23 cellular contexts compared by ENCODE assay signal in the genomic region with DNA sequence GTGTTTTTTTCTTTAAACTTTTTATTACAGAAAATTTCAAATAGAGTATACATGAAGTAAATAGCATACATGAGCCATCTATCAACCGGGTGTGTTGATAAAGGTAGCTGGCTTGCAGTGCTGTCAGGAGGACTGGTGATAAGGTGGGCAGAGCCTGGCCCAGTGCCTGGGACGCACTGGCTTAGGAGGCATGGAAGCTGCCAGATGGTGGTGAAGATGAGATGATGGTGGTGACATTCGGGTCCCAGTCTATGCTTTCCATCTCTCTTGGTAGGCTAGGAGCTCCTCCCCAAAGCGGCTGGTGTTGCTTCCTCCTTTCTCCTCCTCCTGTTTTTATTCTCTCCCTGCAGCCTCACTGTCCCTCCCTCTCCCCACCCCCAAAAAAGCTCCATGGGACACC.
A peak's percentile ranks its signal among the peaks of the same experiment; 100 is the strongest.
DNase-seq lines count a peak whose midpoint lies in the region; ATAC-seq and TF ChIP-seq lines count a peak whose summit lies in the region.
"Had no signal": no experiment of that assay in that cellular context is flagged by ENCODE, and none has a peak within 500 bp of the region (broad histone marks: within the 10 kb centered on the region; RNA-seq: fewer than 3 reads in every experiment).

No MANE protein-coding gene starts in this region.

- H3K4me3 Mint-ChIP-seq in activated T-cell treated with anti-CD3 and anti-CD28 coated beads, Interleukin-2, amount 50 U/mL, for 24 hours = no peak overlapping the region
- H3K4me3 Mint-ChIP-seq: activated CD8-positive, alpha-beta T cell treated with anti-CD3 and anti-CD28 coated beads for 36 hours; stimulated activated naive CD8-positive, alpha-beta T cell treated with anti-CD3 and anti-CD28 coated beads, Interleukin-15, Interleukin-2, amounts not matched to agents 100 ng/mL and 50 ng/mL, for 24 hours had no signal

- WGBS in spleen, 5 donors = 64 to 83% (median 72%) methylated on average over 4 of the region's 4 CpGs

- H3K36me3 ChIP-seq in HCT116 (ENCODE audit: control insufficient read depth in 1 of 2, insufficient read depth in 2 of 2, low read length in 2 of 2) (no peaks in the 10 kb centered on the region), ascending aorta (no peaks in the 10 kb centered on the region), spleen (no peaks in the 10 kb centered on the region), PC-9 (ENCODE audit: low read depth) (no peaks in the 10 kb centered on the region)

- CTCF ChIA-PET in HCT116 (lab: Charles Lee) (no interaction called here), PC-9 (lab: Charles Lee) (no interaction called here)

- no peak overlapping the region for H3K9ac ChIP-seq in HCT116 (ENCODE audit: low read length)

- H3K27me3 ChIP-seq in HCT116 (ENCODE audit: insufficient read depth, low read length) (peaks cover 9% of the 10 kb centered on the region; the same call in 1 of the 2 replicates), ascending aorta (no peaks in the 10 kb centered on the region), spleen (replicated peaks in 1 of 7) (peaks cover 0 to 50% (median 5%) of the 10 kb centered on the region in 7 donors), PC-9 (ENCODE audit: insufficient read depth, low read depth) (no peaks in the 10 kb centered on the region)

- H3K36me3 Mint-ChIP-seq in activated T-cell treated with anti-CD3 and anti-CD28 coated beads, Interleukin-2, amount 50 U/mL, for 24 hours (ENCODE audit: low read depth) = no peaks in the 10 kb centered on the region

- H3K9me3 Mint-ChIP-seq in activated T-cell treated with anti-CD3 and anti-CD28 coated beads, Interleukin-2, amount 50 U/mL, for 24 hours = no peaks in the 10 kb centered on the region
- H3K9me3 Mint-ChIP-seq: activated CD8-positive, alpha-beta T cell treated with anti-CD3 and anti-CD28 coated beads for 36 hours; stimulated activated naive CD8-positive, alpha-beta T cell treated with anti-CD3 and anti-CD28 coated beads, Interleukin-15, Interleukin-2, amounts not matched to agents 100 ng/mL and 50 ng/mL, for 24 hours had no signal

- H3K4me1 Mint-ChIP-seq in activated T-cell treated with anti-CD3 and anti-CD28 coated beads, Interleukin-2, amount 50 U/mL, for 24 hours (ENCODE audit: low read depth) = peaks cover 3% of the 10 kb centered on the region

- no peak overlapping the region for H2AFZ ChIP-seq in HCT116 (ENCODE audit: low read depth, low read length, poor library complexity, severe bottlenecking)
- no peak overlapping the region for H2AFZ ChIP-seq in PC-9

- RAD21 ChIA-PET in HCT116 (lab: Charles Lee; ENCODE audit: low non-redundant PET in 1 of 2, low total read pairs in 2 of 2, uncharacterized antibody in 2 of 2, unreplicated experiment in 2 of 2) = no interaction called here

- H3K9me3 ChIP-seq in HCT116 (ENCODE audit: control insufficient read depth in 1 of 2, insufficient read depth in 1 of 2, low read depth in 1 of 2, low read length in 2 of 2) (no peaks in the 10 kb centered on the region), ascending aorta (no peaks in the 10 kb centered on the region), spleen (no peaks in the 10 kb centered on the region), PC-9 (ENCODE audit: insufficient read depth, low read depth) (no peaks in the 10 kb centered on the region)
- H3K9me3 ChIP-seq: psoas muscle had no signal

- no peaks in the 10 kb centered on the region for H3K79me2 ChIP-seq in HCT116 (ENCODE audit: insufficient read depth, low read length)
- no peaks in the 10 kb centered on the region for H3K79me2 ChIP-seq in PC-9 (ENCODE audit: low read depth)

- DNase-seq in HCT116 (ENCODE audit: low read depth, low spot score) (no peak), ascending aorta (ENCODE audit: low spot score in 2 of 2) (no peak), Right ventricle myocardium superior (peak; percentile 80), spleen (peak; percentile 42), PC-9 (no peak), NCI-H146 (lab: John Stamatoyannopoulos, UW) (no peak)
- DNase-seq in activated T-cell treated with anti-CD3 and anti-CD28 coated beads, Interleukin-2, amount 50 U/mL, for 24 hours = no peak
- DNase-seq: activated CD4-positive, CD25-positive, alpha-beta regulatory T cell; activated CD8-positive, alpha-beta T cell treated with anti-CD3 and anti-CD28 coated beads for 36 hours; activated T-cell treated with anti-CD3 and anti-CD28 coated beads for 4 hours; amniotic stem cell; central memory CD4-positive, alpha-beta T cell; foreskin melanocyte; NCI-H1417 treated with DMSO at 0.1 percent for 48 hours; NCI-H526 treated with DMSO at 0.1 percent for 48 hours; psoas muscle; stimulated activated CD4-positive, alpha-beta T cell treated with anti-CD3 and anti-CD28 coated beads, Interleukin-4, amount 100 ng/mL, for 1 hour; trophoblast cell had no signal

- TF ChIP-seq CTCF in HCT116 (IDR thresholded peaks at IDR 0.05 in 2 of 3, conservative IDR thresholded peaks at IDR 0.05 in 1 of 3; ENCODE audit: borderline replicate concordance in 1 of 3, insufficient read depth in 1 of 3, low read depth in 2 of 3, low read length in 2 of 3) (no peak), ascending aorta (IDR thresholded peaks at IDR 0.05) (no peak), spleen (IDR thresholded peaks at IDR 0.05 in 8 of 11, conservative IDR thresholded peaks at IDR 0.05 in 3 of 11) (no peak), PC-9 (conservative IDR thresholded peaks at IDR 0.05) (no peak)

- peaks cover 4 to 10% of the 10 kb centered on the region in 2 experiments; a peak in 2 of 4 replicates for H3K4me1 ChIP-seq in HCT116 (ENCODE audit: control insufficient read depth in 1 of 2, insufficient read depth in 2 of 2, low read length in 2 of 2)
- peaks cover 8 to 61% of the 10 kb centered on the region in 2 donors for H3K4me1 ChIP-seq in ascending aorta
- H3K4me1 ChIP-seq in spleen = peaks cover 0 to 16% (median 0%) of the 10 kb centered on the region in 6 donors
- no peaks in the 10 kb centered on the region for H3K4me1 ChIP-seq in PC-9 (replicated peaks; ENCODE audit: insufficient read depth)
- H3K4me1 ChIP-seq: psoas muscle had no signal

- H3K27ac Mint-ChIP-seq in activated T-cell treated with anti-CD3 and anti-CD28 coated beads, Interleukin-2, amount 50 U/mL, for 24 hours = no peak overlapping the region
- H3K27ac Mint-ChIP-seq: activated CD8-positive, alpha-beta T cell treated with anti-CD3 and anti-CD28 coated beads for 36 hours; stimulated activated naive CD8-positive, alpha-beta T cell treated with anti-CD3 and anti-CD28 coated beads, Interleukin-15, Interleukin-2, amounts not matched to agents 100 ng/mL and 50 ng/mL, for 24 hours had no signal

- no peaks in the 10 kb centered on the region for H3F3A ChIP-seq in PC-9 (ENCODE audit: insufficient read depth, low read depth)

- H3K27ac ChIP-seq in HCT116 (ENCODE audit: low read depth, low read length) (no peak overlapping the region), ascending aorta (peak overlapping the region; percentile 58 to 64), spleen (no peak overlapping the region), PC-9 (no peak overlapping the region)
- H3K27ac ChIP-seq: HL-60, psoas muscle, skin epidermis had no signal

- TF ChIP-seq POLR2A in HCT116 (IDR thresholded peaks at IDR 0.05; ENCODE audit: borderline replicate concordance, extremely low read depth, insufficient read depth, insufficient read length) (no peak), spleen (IDR thresholded peaks at IDR 0.05) (no peak)

- POLR2A ChIA-PET in HCT116 (lab: Charles Lee) = no interaction called here
- POLR2A ChIA-PET in PC-9 (lab: Charles Lee; ENCODE audit: unreplicated experiment) = interaction anchor here (0.7 kb wide), 1 partner anchor 932 kb away, joined by 4 read pairs; no protein-coding TSS in a partner anchor

- H4K20me1 ChIP-seq in HCT116 (ENCODE audit: insufficient read depth) (no peaks in the 10 kb centered on the region), PC-9 (ENCODE audit: insufficient read depth) (no peaks in the 10 kb centered on the region)

- H3K4me2 ChIP-seq in HCT116 (ENCODE audit: low read length) (peak overlapping the region; percentile 25), PC-9 (no peak overlapping the region)

- peak; percentile 24; the same call in 1 of the 2 replicates for ATAC-seq in HCT116
- peak; percentile 54 for ATAC-seq in Right ventricle myocardium superior (ENCODE audit: poor library complexity)
- ATAC-seq in GM18861 (IDR thresholded peaks at IDR 0.05; ENCODE audit: unreplicated experiment) = no peak
- ATAC-seq: activated CD8-positive, alpha-beta T cell treated with anti-CD3 and anti-CD28 coated beads for 36 hours; psoas muscle had no signal

- H3K4me3 ChIP-seq in HCT116 (replicated peaks in 1 of 2; ENCODE audit: low read depth in 1 of 2, low read length in 2 of 2) (no peak overlapping the region), ascending aorta (peak overlapping the region in 1 of 2 donors; percentile 11), spleen (no peak overlapping the region), PC-9 (no peak overlapping the region)
- H3K4me3 ChIP-seq: lung, psoas muscle, skin epidermis had no signal

- H3K27me3 Mint-ChIP-seq in activated T-cell treated with anti-CD3 and anti-CD28 coated beads, Interleukin-2, amount 50 U/mL, for 24 hours = peaks cover 39% of the 10 kb centered on the region

- no peak for TF ChIP-seq RAD21 in HCT116 (IDR thresholded peaks at IDR 0.05; ENCODE audit: low read depth)

- BruUV-seq in HCT116 (replicated peaks; lab: Mats Ljungman, UMichigan) (no TSS peak), PC-9 (replicated peaks; lab: Mats Ljungman, UMichigan) (no TSS peak)

- intact Hi-C loops in HCT116 (cut with micrococcal nuclease) (no loop called here), ascending aorta (cut with DNase I) (loop anchor here (2.0 kb wide), 1 partner anchor 102 kb away; the partner anchor contains the start of gene ADCY5), Right ventricle myocardium superior (cut with DNase I) (no loop called here), spleen (cut with DNase I; ENCODE audit: low total_unique reads) (no loop called here), PC-9 (cut with micrococcal nuclease; ENCODE audit: unreplicated experiment) (no loop called here)

- H3K9me2 ChIP-seq in HCT116 (ENCODE audit: insufficient read depth) (no peaks in the 10 kb centered on the region), PC-9 (ENCODE audit: insufficient read depth) (no peaks in the 10 kb centered on the region)

TF ChIP-seq in HCT116, 20 proteins besides CTCF, POLR2A, EP300 and RAD21 (continues in another document):
- TF ChIP-seq ZNF274 (IDR thresholded peaks at IDR 0.05; ENCODE audit: low read depth, low read length) (no peak), SIN3A (IDR thresholded peaks at IDR 0.05; ENCODE audit: low read depth) (no peak)

Comparison
In these comparisons a context has a peak if more than half of its experiments do, and no peak if none do; other contexts are left out.
1. DNase-seq: peak in Right ventricle myocardium superior (single experiment) and spleen (single experiment); none in HCT116 (single experiment), ascending aorta (0 of 2), PC-9 (0 of 2), NCI-H146 (single experiment) and activated T-cell treated with anti-CD3 and anti-CD28 coated beads, Interleukin-2, amount 50 U/mL, for 24 hours (single experiment).
2. H3K27ac ChIP-seq: peak in ascending aorta (2 of 2); none in HCT116 (single experiment), spleen (0 of 8) and PC-9 (single experiment).